22 cellular contexts compared by ENCODE assay signal in genomic region chr10:100618091-100618615, GRCh38.
"Had no signal": no experiment of that assay in that cellular context is flagged by ENCODE, and none has a peak within 500 bp of the region (broad histone marks: within the 10 kb centered on the region; RNA-seq: fewer than 3 reads in every experiment).

No MANE protein-coding gene starts in this region.

- DNase-seq: colonic mucosa; cortex of kidney; effector CD8-positive, alpha-beta T cell; effector memory CD8-positive, alpha-beta T cell; endodermal cell; erythroblast; esophagus squamous epithelium; foreskin fibroblast; foreskin melanocyte; gastrocnemius medialis; hypothalamus; immature natural killer cell; left cardiac atrium; left lung; left ventricle myocardium superior; lower lobe of right lung; mesenchymal stem cell; mucosa of descending colon; naive B cell had no signal

- H3K36me3 Mint-ChIP-seq: immature natural killer cell, mesothelial cell of epicardium had no signal

- H3K9me3 Mint-ChIP-seq: dendritic cell treated with granulocyte-macrophage colony-stimulating factor and Interleukin-4, amounts not matched to agents 40 ng/mL and 50 ng/mL, for 4 days; effector memory CD8-positive, alpha-beta T cell; endodermal cell; immature natural killer cell; mesothelial cell of epicardium; naive B cell had no signal

- H3K27ac Mint-ChIP-seq: dendritic cell treated with granulocyte-macrophage colony-stimulating factor and Interleukin-4, amounts not matched to agents 40 ng/mL and 50 ng/mL, for 4 days; effector memory CD8-positive, alpha-beta T cell; endodermal cell; immature natural killer cell; mesothelial cell of epicardium had no signal

- H3K4me1 Mint-ChIP-seq: endodermal cell, mesothelial cell of epicardium had no signal

- H3K4me3 Mint-ChIP-seq: dendritic cell treated with granulocyte-macrophage colony-stimulating factor and Interleukin-4, amounts not matched to agents 40 ng/mL and 50 ng/mL, for 4 days; effector memory CD8-positive, alpha-beta T cell; endodermal cell; immature natural killer cell; mesothelial cell of epicardium had no signal

- ATAC-seq: effector memory CD8-positive, alpha-beta T cell; esophagus mucosa; gastrocnemius medialis; left cardiac atrium; left lung; left ventricle myocardium superior; lower lobe of right lung; mucosa of descending colon had no signal
